ENCODE assay signal across 8 cellular contexts in genomic region chr9:134163374-134164196, GRCh38. TPM values are rescaled to one million over a fixed set of nuclear protein-coding genes. Genes with fewer than 3 reads are reported as not detected.
A peak's percentile ranks its signal among the peaks of the same experiment; 100 is the strongest.
DNase-seq lines count a peak whose midpoint lies in the region; TF ChIP-seq lines count a peak whose summit lies in the region.

No MANE protein-coding gene starts in this region.

- no peak overlapping the region for H3K27ac Mint-ChIP-seq in HFFc6

- no peak overlapping the region for H3K4me3 ChIP-seq in vagina

- intact Hi-C loops in vagina (cut with DNase I): no loop called here

- no peaks in the 10 kb centered on the region for H3K9me3 ChIP-seq in vagina

- no peak overlapping the region for H3K4me3 Mint-ChIP-seq in HFFc6

- H3K4me1 ChIP-seq in vagina: peaks cover 11% of the 10 kb centered on the region

- H3K4me1 Mint-ChIP-seq in HFFc6 (ENCODE audit: low read depth): peaks cover 24% of the 10 kb centered on the region

- no peak overlapping the region for H3K27ac ChIP-seq in vagina

- peaks cover 0 to 7% of the 10 kb centered on the region in 2 donors for H3K36me3 ChIP-seq in vagina

- DNase-seq in AG08395 (ENCODE audit: low spot score): peak; percentile 50
- peak; percentile 49 for DNase-seq in HFFc6
- peak; percentile 62 to 63 for DNase-seq in activated CD4-positive, alpha-beta T cell treated with anti-CD3 and anti-CD28 coated beads, Interleukin-2, amount 50 U/mL, for 4 hours
- DNase-seq in dedifferentiated amniotic fluid mesenchymal stem cell (ENCODE audit: extremely low spot score): peak; percentile 18
- peak; percentile 60 to 70 for DNase-seq in lung microvascular endothelial cell (ENCODE audit: low read depth in 2 of 2)
- peak; percentile 51 for DNase-seq in stimulated activated CD8-positive, alpha-beta memory T cell treated with anti-CD3 and anti-CD28 coated beads, Interleukin-12 subunit alpha, Interleukin-12 subunit beta, amount 100 ng/mL, for 4 hours (ENCODE audit: low read depth)
- DNase-seq in 8988T: no peak
- no peak for DNase-seq in vagina (ENCODE audit: extremely low spot score in 2 of 2)

- H3K27me3 Mint-ChIP-seq in HFFc6 (ENCODE audit: insufficient read depth): peaks cover 5% of the 10 kb centered on the region; the same call in 1 of the 2 replicates

- H3K9me3 Mint-ChIP-seq in HFFc6: 0 out of 2 replicates have a peak, but pooled peaks cover 3% of the 10 kb centered on the region

- TF ChIP-seq CTCF in HFFc6 (IDR thresholded peaks at IDR 0.05) (peak; percentile 67), vagina (IDR thresholded peaks at IDR 0.05) (peak in 1 of 3 experiments; percentile 57)

- no peak for TF ChIP-seq POLR2A in vagina (IDR thresholded peaks at IDR 0.05)

- H3K36me3 Mint-ChIP-seq in HFFc6 (ENCODE audit: low read depth): peaks cover 9% of the 10 kb centered on the region; the same call in 1 of the 2 replicates

- no peaks in the 10 kb centered on the region for H3K27me3 ChIP-seq in vagina

RNA-seq across cellular contexts. Expression of gene RNU6ATAC, which starts 0.8 kb away (rescaled TPM):
- total RNA-seq in HFFc6 (2021; fragmentation: NEBNext Ultra II Directional; extraction: Animal tissue kit (Norgen Biotek cat#: 25700)): 100 to 1,000 TPM in 4 of 6 experiments, 10 to 100 TPM in 2; 23.5 to 228 (median 130) TPM
- not detected in 2 replicates for total RNA-seq in lung microvascular endothelial cell
- not detected for total RNA-seq in vagina

RNA-seq across cellular contexts. Expression of gene WDR5, which starts 27.7 kb away (rescaled TPM):
- 10 to 100 TPM; 24.6 to 31.1 (median 26.8) TPM for total RNA-seq in HFFc6 (2021; fragmentation: NEBNext Ultra II Directional; extraction: Animal tissue kit (Norgen Biotek cat#: 25700))
- 11.8 and 14.7 TPM in 2 replicates for total RNA-seq in lung microvascular endothelial cell
- total RNA-seq in vagina: 16.7 TPM

Comparison
In these comparisons a context has a peak if more than half of its experiments do, and no peak if none do; other contexts are left out.
1. DNase-seq: peak in AG08395 (single experiment), HFFc6 (single experiment), activated CD4-positive, alpha-beta T cell treated with anti-CD3 and anti-CD28 coated beads, Interleukin-2, amount 50 U/mL, for 4 hours (2 of 2), dedifferentiated amniotic fluid mesenchymal stem cell (single experiment), lung microvascular endothelial cell (2 of 2) and stimulated activated CD8-positive, alpha-beta memory T cell treated with anti-CD3 and anti-CD28 coated beads, Interleukin-12 subunit alpha, Interleukin-12 subunit beta, amount 100 ng/mL, for 4 hours (single experiment); none in 8988T (single experiment) and vagina (0 of 2).
2. RNA of gene RNU6ATAC, which starts 0.8 kb away (total RNA-seq): 23.5 to 228 TPM in HFFc6; not detected in lung microvascular endothelial cell and not detected in vagina (single experiment); every median in the first group is over 10 times any median in the second.